8 cellular contexts compared by ENCODE assay signal in the genomic region with DNA sequence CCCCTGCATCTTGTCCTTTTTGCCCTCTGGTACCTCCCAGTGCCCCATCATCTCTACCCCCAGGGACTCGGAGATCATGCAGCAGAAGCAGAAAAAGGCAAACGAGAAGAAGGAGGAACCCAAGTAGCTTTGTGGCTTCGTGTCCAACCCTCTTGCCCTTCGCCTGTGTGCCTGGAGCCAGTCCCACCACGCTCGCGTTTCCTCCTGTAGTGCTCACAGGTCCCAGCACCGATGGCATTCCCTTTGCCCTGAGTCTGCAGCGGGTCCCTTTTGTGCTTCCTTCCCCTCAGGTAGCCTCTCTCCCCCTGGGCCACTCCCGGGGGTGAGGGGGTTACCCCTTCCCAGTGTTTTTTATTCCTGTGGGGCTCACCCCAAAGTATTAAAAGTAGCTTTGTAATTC. TPM values are rescaled to one million over a fixed set of nuclear protein-coding genes. Genes with fewer than 3 reads are reported as not detected.
DNase-seq lines count a peak whose midpoint lies in the region; ATAC-seq and TF ChIP-seq lines count a peak whose summit lies in the region.

No MANE protein-coding gene starts in this region.

- H3K27ac Mint-ChIP-seq in T-helper 17 cell = peak overlapping the region; percentile 98

- intact Hi-C loops in posterior cingulate gyrus (cut with DNase I) = loop anchor here (5.0 kb wide), 1 partner anchor 46 kb away; the partner anchor contains the start of gene PDIA3

- H3K9me3 ChIP-seq in T-helper 17 cell (ENCODE audit: control insufficient read depth, low read length, poor library complexity, severe bottlenecking) (no peaks in the 10 kb centered on the region), fibroblast of lung (ENCODE audit: control insufficient read depth, insufficient read depth, low read depth, low read length) (no peaks in the 10 kb centered on the region)

- H3K27ac ChIP-seq in fibroblast of lung (ENCODE audit: insufficient read depth, low read length) = peak overlapping the region; percentile 97

- H3K4me3 ChIP-seq in GM12864 (ENCODE audit: low read depth, low read length) (peak overlapping the region; percentile 82), fibroblast of lung (replicated peaks in 1 of 4; ENCODE audit: control extremely low read depth in 1 of 4, insufficient read depth in 1 of 4, low read depth in 3 of 4, low read length in 4 of 4) (peak overlapping the region; percentile 41 to 100 (median 89)), retinal pigment epithelial cell (ENCODE audit: low read length) (peak overlapping the region; percentile 99)

- no peaks in the 10 kb centered on the region for H4K20me1 ChIP-seq in fibroblast of lung (ENCODE audit: control insufficient read depth, extremely low read depth, insufficient read depth, low read length)

- H3K9ac ChIP-seq in fibroblast of lung (ENCODE audit: insufficient read depth, low read length) = no peak overlapping the region

- H3K36me3 ChIP-seq in fibroblast of lung (ENCODE audit: control insufficient read depth, insufficient read depth, low read length) = peaks cover 20% of the 10 kb centered on the region

- H3K4me3 Mint-ChIP-seq in T-helper 17 cell = peak overlapping the region; percentile 96

- peaks cover 11% of the 10 kb centered on the region for H3K36me3 Mint-ChIP-seq in T-helper 17 cell (ENCODE audit: low read depth)

- peaks cover 14% of the 10 kb centered on the region for H3K4me1 ChIP-seq in fibroblast of lung (ENCODE audit: control insufficient read depth, extremely low read depth, insufficient read depth, low read length)

- ATAC-seq in T-helper 17 cell = no peak
- no peak for ATAC-seq in GM18873 (IDR thresholded peaks at IDR 0.05; ENCODE audit: low FRiP score, unreplicated experiment)
- ATAC-seq in HG02571 (IDR thresholded peaks at IDR 0.05; ENCODE audit: unreplicated experiment) = no peak
- ATAC-seq in HG03457 (IDR thresholded peaks at IDR 0.05; ENCODE audit: unreplicated experiment) = no peak

- H3K4me1 Mint-ChIP-seq in T-helper 17 cell = peaks cover 35% of the 10 kb centered on the region

- H2AFZ ChIP-seq in fibroblast of lung (ENCODE audit: low read length) = no peak overlapping the region

- no peak for TF ChIP-seq CTCF in GM12864 (IDR thresholded peaks at IDR 0.05; ENCODE audit: low read depth, low read length, missing control alignments)
- TF ChIP-seq CTCF in fibroblast of lung (conservative IDR thresholded peaks at IDR 0.05 in 1 of 2, IDR thresholded peaks at IDR 0.05 in 1 of 2; ENCODE audit: low read depth in 1 of 2, low read length in 2 of 2) = no peak
- no peak for TF ChIP-seq CTCF in retinal pigment epithelial cell (conservative IDR thresholded peaks at IDR 0.05; ENCODE audit: low read depth, low read length)

- no peaks in the 10 kb centered on the region for H3K27me3 ChIP-seq in fibroblast of lung (ENCODE audit: control insufficient read depth, insufficient read depth, low read length)

- H3K4me2 ChIP-seq in fibroblast of lung (ENCODE audit: extremely low read depth, insufficient read depth, low read length) = peak overlapping the region; percentile 94

- H3K27me3 Mint-ChIP-seq in T-helper 17 cell = no peaks in the 10 kb centered on the region

- no peak for DNase-seq in GM12864 (ENCODE audit: low read depth)
- no peak for DNase-seq in T-helper 17 cell
- no peak for DNase-seq in fibroblast of lung (ENCODE audit: low read depth in 2 of 2)
- DNase-seq in retinal pigment epithelial cell (ENCODE audit: low read depth) = no peak
- DNase-seq in posterior cingulate gyrus = no peak

- peaks cover 32% of the 10 kb centered on the region for H3K79me2 ChIP-seq in fibroblast of lung (ENCODE audit: control insufficient read depth, insufficient read depth, low read length)

RNA-seq across cellular contexts. Expression of gene SERF2, which starts 1.5 kb away (rescaled TPM):
- total RNA-seq in T-helper 17 cell (100 to 1,000 TPM; 424 to 465 TPM), fibroblast of lung (371 and 422 TPM in 2 replicates)
- polyA plus RNA-seq in fibroblast of lung = 1,159 and 1,227 TPM in 2 replicates
- 1,277 and 1,570 TPM in 2 replicates for polyA plus RNA-seq in fibroblast of lung (2012)
- polyA minus RNA-seq in fibroblast of lung (ENCODE audit: low replicate concordance) = 712 and 895 TPM in 2 replicates

RNA-seq across cellular contexts. Expression of gene SERINC4, which starts 6.4 kb away (rescaled TPM):
- total RNA-seq in T-helper 17 cell (under 1 TPM in 1 of 2 donors, not detected in 1; 0.32 TPM), fibroblast of lung (under 0.01 and 0.17 TPM in 2 replicates)
- 0.06 and 0.08 TPM in 2 replicates for polyA plus RNA-seq in fibroblast of lung
- polyA plus RNA-seq in fibroblast of lung (2012) = not detected in 2 replicates
- polyA minus RNA-seq in fibroblast of lung (ENCODE audit: low replicate concordance) = 0.67 TPM in 1 of 2 replicates, not detected in the other

RNA-seq across cellular contexts. Expression of gene HYPK, which starts 6.8 kb away (rescaled TPM):
- total RNA-seq in T-helper 17 cell (10 to 100 TPM; 15.7 to 22.8 TPM), fibroblast of lung (8.6 and 9.2 TPM in 2 replicates)
- polyA plus RNA-seq in fibroblast of lung = 8.7 and 12.8 TPM in 2 replicates
- polyA plus RNA-seq in fibroblast of lung (2012) = 2.6 and 4.6 TPM in 2 replicates
- 1.1 and 3.5 TPM in 2 replicates for polyA minus RNA-seq in fibroblast of lung (ENCODE audit: low replicate concordance)

RNA-seq across cellular contexts. Expression of gene ELL3, which starts 16.9 kb away (rescaled TPM):
- under 1 TPM; 0.63 to 0.97 TPM for total RNA-seq in T-helper 17 cell
- 6.7 and 10.1 TPM in 2 replicates for total RNA-seq in fibroblast of lung
- polyA plus RNA-seq in fibroblast of lung = 0.86 and 1.5 TPM in 2 replicates
- polyA plus RNA-seq in fibroblast of lung (2012) = 0.79 and 1.5 TPM in 2 replicates
- 0.24 and 13.9 TPM in 2 replicates for polyA minus RNA-seq in fibroblast of lung (ENCODE audit: low replicate concordance)

RNA-seq across cellular contexts. Expression of gene MFAP1, which starts 30.8 kb away (rescaled TPM):
- total RNA-seq in T-helper 17 cell = 10 to 100 TPM in 1 of 2 donors, 1 to 10 TPM in 1; 8.9 to 12.1 TPM
- 28.4 and 31.1 TPM in 2 replicates for total RNA-seq in fibroblast of lung
- 41.4 and 45.0 TPM in 2 replicates for polyA plus RNA-seq in fibroblast of lung
- 32.9 and 34.4 TPM in 2 replicates for polyA plus RNA-seq in fibroblast of lung (2012)
- polyA minus RNA-seq in fibroblast of lung (ENCODE audit: low replicate concordance) = 2.7 and 5.2 TPM in 2 replicates
